In the genomic region with DNA sequence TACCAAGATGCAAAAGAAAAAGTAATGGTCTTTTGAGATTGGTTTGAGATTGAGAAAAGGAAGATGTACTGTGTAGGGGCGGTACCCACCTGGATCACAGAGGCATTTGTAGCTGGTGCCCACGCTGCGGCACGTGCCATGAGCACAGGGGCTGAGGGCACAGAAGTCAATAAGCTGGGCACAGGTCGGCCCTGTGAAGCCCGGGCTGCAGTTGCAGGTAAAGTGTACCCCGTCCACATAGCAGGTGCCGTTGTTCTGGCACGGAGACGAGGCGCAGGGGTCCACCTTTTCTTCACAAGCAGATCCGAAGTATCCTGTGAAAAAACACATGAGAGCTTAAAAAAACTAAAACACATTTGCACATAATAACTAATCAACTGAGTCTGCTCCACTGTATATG, we compare ENCODE assay signal across 15 cellular contexts.
A peak's percentile ranks its signal among the peaks of the same experiment; 100 is the strongest.
DNase-seq lines count a peak whose midpoint lies in the region; ATAC-seq and TF ChIP-seq lines count a peak whose summit lies in the region.
"Had no signal": no experiment of that assay in that cellular context is flagged by ENCODE, and none has a peak within 500 bp of the region (broad histone marks: within the 10 kb centered on the region; RNA-seq: fewer than 3 reads in every experiment).

No MANE protein-coding gene starts in this region.

- H3K36me3 ChIP-seq in osteoblast (ENCODE audit: insufficient read depth, low read length) (no peaks in the 10 kb centered on the region), tibial artery (no peaks in the 10 kb centered on the region)
- H3K36me3 ChIP-seq: BLaER1 had no signal

- ATAC-seq in HG02763 (IDR thresholded peaks at IDR 0.05; ENCODE audit: unreplicated experiment) = no peak
- ATAC-seq: GM23338 had no signal

- no peaks in the 10 kb centered on the region for H4K20me1 ChIP-seq in osteoblast (ENCODE audit: insufficient read depth, low read length)
- H4K20me1 ChIP-seq: BLaER1 had no signal

- no peak overlapping the region for H3K4me3 ChIP-seq in osteoblast (ENCODE audit: insufficient read depth, low read length)
- no peak overlapping the region for H3K4me3 ChIP-seq in tibial artery
- H3K4me3 ChIP-seq: BLaER1, GM23338 had no signal

- no peak overlapping the region for H2AFZ ChIP-seq in osteoblast (ENCODE audit: low read length)
- H2AFZ ChIP-seq: GM23338 had no signal

- H3K4me1 ChIP-seq in osteoblast (ENCODE audit: insufficient read depth, low read length) = peaks cover 31% of the 10 kb centered on the region
- peaks cover 0 to 37% (median 19%) of the 10 kb centered on the region in 4 donors for H3K4me1 ChIP-seq in tibial artery

- H3K4me3 Mint-ChIP-seq in brain = no peak overlapping the region
- H3K4me3 Mint-ChIP-seq: CD14-positive monocyte; CD4-positive, alpha-beta memory T cell; GM23338 had no signal

- H3K27ac Mint-ChIP-seq in brain = peak overlapping the region in 3 of 5 experiments; percentile 57 to 92 (median 88)
- H3K27ac Mint-ChIP-seq: CD14-positive monocyte; CD4-positive, alpha-beta memory T cell; GM23338 had no signal

- TF ChIP-seq CTCF in brain (conservative IDR thresholded peaks at IDR 0.05) (no peak), osteoblast (IDR thresholded peaks at IDR 0.05; ENCODE audit: extremely low read depth, low read depth, low read length) (no peak), tibial artery (IDR thresholded peaks at IDR 0.05) (no peak)

- H3K4me2 ChIP-seq in osteoblast (ENCODE audit: insufficient read depth, low read length) = no peak overlapping the region
- H3K4me2 ChIP-seq: BLaER1, GM23338 had no signal

- no peaks in the 10 kb centered on the region for H3K27me3 Mint-ChIP-seq in brain

- no peaks in the 10 kb centered on the region for H3K9me3 Mint-ChIP-seq in brain

- H3K27ac ChIP-seq in osteoblast (ENCODE audit: low read depth, low read length) = peak overlapping the region; percentile 6
- peak overlapping the region; percentile 81 to 89 for H3K27ac ChIP-seq in tibial artery
- H3K27ac ChIP-seq: BLaER1, HL-60 had no signal

- intact Hi-C loops in tibial artery (cut with DNase I; ENCODE audit: low total_unique reads) = no loop called here

- DNase-seq in osteoblast (ENCODE audit: insufficient read length, low spot score, missing footprints) = no peak
- no peak for DNase-seq in tibial artery
- DNase-seq in DMS114 treated with DMSO at 0.1 percent for 48 hours (lab: John Stamatoyannopoulos, UW; ENCODE audit: unreplicated experiment) = no peak
- DNase-seq in HPDE6-E6E7 (ENCODE audit: extremely low spot score) = no peak
- DNase-seq: CD4-positive, alpha-beta memory T cell; DMS79 treated with DMSO at 0.1 percent for 48 hours; GF-D8; HCEC 1CT; IMR-90 had no signal

- H3K27me3 ChIP-seq in osteoblast (ENCODE audit: insufficient read depth, low read length) (no peaks in the 10 kb centered on the region), tibial artery (no peaks in the 10 kb centered on the region)
- H3K27me3 ChIP-seq: BLaER1 had no signal

- peaks cover 4% of the 10 kb centered on the region for H3K36me3 Mint-ChIP-seq in brain
- H3K36me3 Mint-ChIP-seq: CD14-positive monocyte; CD4-positive, alpha-beta memory T cell had no signal

- H3K9me3 ChIP-seq in osteoblast (ENCODE audit: low read depth, low read length) (no peaks in the 10 kb centered on the region), tibial artery (no peaks in the 10 kb centered on the region)
- H3K9me3 ChIP-seq: BLaER1 had no signal

- H3K4me1 Mint-ChIP-seq in brain = peaks cover 48% of the 10 kb centered on the region
- H3K4me1 Mint-ChIP-seq: CD4-positive, alpha-beta memory T cell; GM23338 had no signal

- no peaks in the 10 kb centered on the region for H3K79me2 ChIP-seq in osteoblast (ENCODE audit: insufficient read depth, low read length)
